21 cellular contexts compared by ENCODE assay signal in genomic region chr15:59176653-59177444, GRCh38. TPM values are rescaled to one million over a fixed set of nuclear protein-coding genes. Genes with fewer than 3 reads are reported as not detected.
DNase-seq lines count a peak whose midpoint lies in the region; ATAC-seq and TF ChIP-seq lines count a peak whose summit lies in the region.
"Had no signal": no experiment of that assay in that cellular context is flagged by ENCODE, and none has a peak within 500 bp of the region (broad histone marks: within the 10 kb centered on the region; RNA-seq: fewer than 3 reads in every experiment).

No MANE protein-coding gene starts in this region.

- H3K4me1 Mint-ChIP-seq in T-helper 2 cell treated with Interferon-gamma antibody and Interleukin-4, amounts not matched to agents 5 μg/mL and 100 μg/mL, for 36 hours (ENCODE audit: low read depth), result peaks cover 4% of the 10 kb centered on the region

- peaks cover 17% of the 10 kb centered on the region for H3K36me3 Mint-ChIP-seq in T-helper 2 cell treated with Interferon-gamma antibody and Interleukin-4, amounts not matched to agents 5 μg/mL and 100 μg/mL, for 36 hours (ENCODE audit: low read depth)

- intact Hi-C loops in left lung (cut with DNase I), result loop anchor here in 1 of 2 donors (10.0 kb wide), 2 partner anchors 68 to 318 kb away; no protein-coding TSS in a partner anchor

- H3K27me3 ChIP-seq in SJSA1 (replicated peaks) (no peaks in the 10 kb centered on the region), left lung (no peaks in the 10 kb centered on the region)
- H3K27me3 ChIP-seq: BE2C, esophagus squamous epithelium, heart left ventricle, thyroid gland had no signal

- DNase-seq in EH (ENCODE audit: low read depth) (peak; percentile 44), SJSA1 (ENCODE audit: low read depth in 1 of 2, low spot score in 2 of 2) (no peak), left lung (no peak), substantia nigra (lab: John Stamatoyannopoulos, UW) (no peak), NCI-H187 (lab: John Stamatoyannopoulos, UW) (no peak), GM19238 (ENCODE audit: insufficient read length, low spot score) (no peak)
- no peak for DNase-seq in T-helper 2 cell treated with Interferon-gamma antibody and Interleukin-4, amounts not matched to agents 5 μg/mL and 100 μg/mL, for 36 hours (ENCODE audit: low spot score)
- DNase-seq: BE2C; cortex of kidney; esophagus squamous epithelium; heart left ventricle; kidney glomerular epithelial cell; NCI-H1092; stimulated activated CD4-positive, alpha-beta T cell treated with anti-CD3 and anti-CD28 coated beads, Interleukin-15, amount 100 ng/mL, for 24 hours; thyroid gland had no signal

- H3K36me3 ChIP-seq in SJSA1, result peaks cover 54% of the 10 kb centered on the region
- H3K36me3 ChIP-seq in left lung, result peaks cover 0 to 18% of the 10 kb centered on the region in 2 donors
- H3K36me3 ChIP-seq: BE2C, prostate gland, thyroid gland had no signal

- H3K9me3 ChIP-seq in SJSA1 (replicated peaks) (peaks cover 7% of the 10 kb centered on the region), left lung (peaks cover 3 to 7% of the 10 kb centered on the region in 2 donors)
- H3K9me3 ChIP-seq: BE2C, prostate gland, thyroid gland had no signal

- peaks cover 40% of the 10 kb centered on the region for H3K4me1 ChIP-seq in SJSA1 (replicated peaks)
- peaks cover 0 to 19% of the 10 kb centered on the region in 2 donors for H3K4me1 ChIP-seq in left lung
- H3K4me1 ChIP-seq: BE2C, prostate gland had no signal

- no peaks in the 10 kb centered on the region for H3K27me3 Mint-ChIP-seq in T-helper 2 cell treated with Interferon-gamma antibody and Interleukin-4, amounts not matched to agents 5 μg/mL and 100 μg/mL, for 36 hours (ENCODE audit: low read depth)
- H3K27me3 Mint-ChIP-seq: IgD-negative memory B cell had no signal

- no peak overlapping the region for H3K4me3 ChIP-seq in SJSA1
- H3K4me3 ChIP-seq in left lung, result no peak overlapping the region
- H3K4me3 ChIP-seq: esophagus squamous epithelium, GM23338, heart left ventricle, prostate gland, thyroid gland had no signal

- no peak overlapping the region for H3K27ac Mint-ChIP-seq in T-helper 2 cell treated with Interferon-gamma antibody and Interleukin-4, amounts not matched to agents 5 μg/mL and 100 μg/mL, for 36 hours

- no peak for TF ChIP-seq CTCF in left lung (IDR thresholded peaks at IDR 0.05)

- H3K27ac ChIP-seq in SJSA1 (peak overlapping the region; percentile 22; the same call in 1 of the 2 replicates), left lung (peak overlapping the region; percentile 76 to 81), substantia nigra (ENCODE audit: low read depth, low read length, poor library complexity, severe bottlenecking) (peak overlapping the region; percentile 44)
- H3K27ac ChIP-seq: thyroid gland, VCaP had no signal

- peak; percentile 10 for ATAC-seq in left lung
- ATAC-seq in HG03354 (IDR thresholded peaks at IDR 0.05; ENCODE audit: poor library complexity, severe bottlenecking, unreplicated experiment), result no peak
- ATAC-seq: GM23338, heart left ventricle, SK-N-SH treated with all-trans-retinoic acid at 6 μM for 48 hours had no signal

- peaks cover 10% of the 10 kb centered on the region for H3K9me3 Mint-ChIP-seq in T-helper 2 cell treated with Interferon-gamma antibody and Interleukin-4, amounts not matched to agents 5 μg/mL and 100 μg/mL, for 36 hours

- no peak overlapping the region for H3K4me3 Mint-ChIP-seq in T-helper 2 cell treated with Interferon-gamma antibody and Interleukin-4, amounts not matched to agents 5 μg/mL and 100 μg/mL, for 36 hours
- H3K4me3 Mint-ChIP-seq: GM23338, IgD-negative memory B cell had no signal

RNA-seq across cellular contexts. Expression of gene LDHAL6B, which starts 29.8 kb away (rescaled TPM):
- not detected in 2 replicates for total RNA-seq in SJSA1 (2014; rRNA removed; shearing (Covaris generic))
- not detected for total RNA-seq in left lung
- total RNA-seq: esophagus squamous epithelium, GM23338, heart left ventricle had no signal

Comparison
In these comparisons a context has a peak if more than half of its experiments do, and no peak if none do; other contexts are left out.
1. H3K27ac ChIP-seq: peak in every context shown above with its lines; median percentile 78 in left lung; 44 in substantia nigra; 22 in SJSA1.